ENCODE assay signal across 10 cellular contexts in the genomic region with DNA sequence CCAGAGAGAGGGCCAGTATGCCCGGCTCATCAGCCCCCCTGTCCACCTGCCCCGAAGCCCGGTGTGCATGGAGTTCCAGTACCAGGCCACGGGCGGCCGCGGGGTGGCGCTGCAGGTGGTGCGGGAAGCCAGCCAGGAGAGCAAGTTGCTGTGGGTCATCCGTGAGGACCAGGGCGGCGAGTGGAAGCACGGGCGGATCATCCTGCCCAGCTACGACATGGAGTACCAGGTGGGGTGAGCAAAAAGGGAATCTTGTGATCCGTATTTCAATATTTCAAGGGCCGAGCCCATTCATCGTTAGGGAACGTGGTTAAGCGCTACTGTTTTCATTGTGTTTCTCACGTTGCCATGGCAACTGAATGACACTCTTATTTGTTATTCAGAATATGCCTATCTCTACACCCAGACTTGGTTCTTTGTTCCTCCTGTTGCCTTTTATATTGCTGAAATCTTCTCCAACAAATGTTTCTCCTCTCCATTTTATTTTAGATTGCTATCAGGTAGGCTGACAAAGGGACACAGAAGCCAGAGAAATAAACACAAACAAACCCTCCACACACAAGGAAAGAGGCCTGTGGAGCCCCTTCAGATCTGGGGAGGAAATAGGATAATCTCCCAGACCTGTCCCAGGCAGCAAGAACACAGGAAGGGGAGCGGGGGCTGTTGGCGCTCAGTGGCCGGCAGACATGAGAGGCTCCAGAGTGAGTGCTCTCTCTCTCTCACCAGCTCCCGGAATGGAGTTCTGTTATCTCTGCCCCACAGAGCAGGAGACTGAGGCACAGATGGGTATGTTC.
A peak's percentile ranks its signal among the peaks of the same experiment; 100 is the strongest.
DNase-seq lines count a peak whose midpoint lies in the region; ATAC-seq and TF ChIP-seq lines count a peak whose summit lies in the region.
"Had no signal": no experiment of that assay in that cellular context is flagged by ENCODE, and none has a peak within 500 bp of the region (broad histone marks: within the 10 kb centered on the region; RNA-seq: fewer than 3 reads in every experiment).

No MANE protein-coding gene starts in this region.

- peak; percentile 71 for ATAC-seq in CD4-positive, alpha-beta T cell (ENCODE audit: poor library complexity)
- ATAC-seq in activated T-helper 17 cell treated with anti-CD3 and anti-CD28 coated beads, Interleukin-2, amount 50 U/mL, for 72 hours (replicated peaks) = peak; percentile 37

- no CpG with 5 or more reads among the region's 25 CpGs for WGBS in trophoblast cell (ENCODE audit: extremely low coverage, insufficient coverage, insufficient read length)

- no peaks in the 10 kb centered on the region for H3K9me3 ChIP-seq in CD4-positive, alpha-beta T cell (ENCODE audit: control insufficient read depth, low read length)
- H3K9me3 ChIP-seq in trophoblast cell (ENCODE audit: insufficient read depth, low read depth, low read length) (no peaks in the 10 kb centered on the region), BE2C (no peaks in the 10 kb centered on the region)

- H3K36me3 ChIP-seq in trophoblast cell (ENCODE audit: control insufficient read depth in 1 of 2, insufficient read depth in 2 of 2, low read length in 2 of 2) (peaks cover 5 to 19% of the 10 kb centered on the region in 2 experiments), BE2C (no peaks in the 10 kb centered on the region)

- no peak for TF ChIP-seq CTCF in CD4-positive, alpha-beta T cell (IDR thresholded peaks at IDR 0.05)
- TF ChIP-seq CTCF in glutamatergic neuron (IDR thresholded peaks at IDR 0.05; ENCODE audit: partially characterized antibody, unreplicated experiment) (peak; percentile 86), BE2C (IDR thresholded peaks at IDR 0.05; ENCODE audit: low read depth, low read length) (no peak)

- H3K4me1 ChIP-seq in trophoblast cell (ENCODE audit: control insufficient read depth in 1 of 2, insufficient read depth in 2 of 2, low read length in 2 of 2) (peaks cover 10 to 20% of the 10 kb centered on the region in 2 experiments), BE2C (peaks cover 6% of the 10 kb centered on the region; the same call in 1 of the 2 replicates)

- no peak overlapping the region for H3K9ac ChIP-seq in trophoblast cell (ENCODE audit: low read length)

- H3K4me3 Mint-ChIP-seq in CD4-positive, alpha-beta T cell = no peak overlapping the region
- no peak overlapping the region for H3K4me3 Mint-ChIP-seq in activated T-helper 17 cell treated with anti-CD3 and anti-CD28 coated beads, Interleukin-2, amount 50 U/mL, for 72 hours
- H3K4me3 Mint-ChIP-seq in glutamatergic neuron (ENCODE audit: unreplicated experiment) = peak overlapping the region; percentile 28
- H3K4me3 Mint-ChIP-seq: natural killer cell treated with Interleukin-12 subunit alpha and Interleukin-12 subunit beta and Interleukin-15 and Interleukin-18, amount 100 ng/mL, for 72 hours had no signal

- H3K18ac ChIP-seq in trophoblast cell (ENCODE audit: low read length) = no peak overlapping the region

- no peak overlapping the region for H4K12ac ChIP-seq in trophoblast cell (ENCODE audit: low read depth, low read length)

- H3K36me3 Mint-ChIP-seq in CD4-positive, alpha-beta T cell (ENCODE audit: low read depth) = no peaks in the 10 kb centered on the region
- no peaks in the 10 kb centered on the region for H3K36me3 Mint-ChIP-seq in activated T-helper 17 cell treated with anti-CD3 and anti-CD28 coated beads, Interleukin-2, amount 50 U/mL, for 72 hours (ENCODE audit: low read depth)
- no peaks in the 10 kb centered on the region for H3K36me3 Mint-ChIP-seq in glutamatergic neuron (ENCODE audit: unreplicated experiment)
- H3K36me3 Mint-ChIP-seq: IgD-negative memory B cell; natural killer cell treated with Interleukin-12 subunit alpha and Interleukin-12 subunit beta and Interleukin-15 and Interleukin-18, amount 100 ng/mL, for 72 hours had no signal

- H3K4me3 ChIP-seq in trophoblast cell (ENCODE audit: low read depth, low read length) (no peak overlapping the region), BE2C (ENCODE audit: low read depth, low read length) (no peak overlapping the region)

- peaks cover 3% of the 10 kb centered on the region for H3K4me1 Mint-ChIP-seq in CD4-positive, alpha-beta T cell (ENCODE audit: low read depth)
- H3K4me1 Mint-ChIP-seq in activated T-helper 17 cell treated with anti-CD3 and anti-CD28 coated beads, Interleukin-2, amount 50 U/mL, for 72 hours = no peaks in the 10 kb centered on the region
- peaks cover 54% of the 10 kb centered on the region for H3K4me1 Mint-ChIP-seq in glutamatergic neuron (ENCODE audit: low read depth, unreplicated experiment)

- CTCF ChIA-PET in CD4-positive, alpha-beta T cell (lab: Charles Lee) = no interaction called here

- peaks cover 3% of the 10 kb centered on the region for H3K79me1 ChIP-seq in trophoblast cell (ENCODE audit: low read length)

- no peak overlapping the region for H3K23ac ChIP-seq in trophoblast cell (ENCODE audit: low read length)

- no peak overlapping the region for H4K91ac ChIP-seq in trophoblast cell (ENCODE audit: low read depth, low read length)

- POLR2A ChIA-PET in CD4-positive, alpha-beta T cell (lab: Charles Lee) = no interaction called here

- intact Hi-C loops in CD4-positive, alpha-beta T cell (cut with DNase I, micrococcal nuclease) = no loop called here

- H2AK5ac ChIP-seq in trophoblast cell (ENCODE audit: low read length) = no peak overlapping the region

- H3K79me2 ChIP-seq in trophoblast cell (ENCODE audit: control insufficient read depth, insufficient read depth, low read length, poor library complexity) = no peaks in the 10 kb centered on the region

- peaks cover 12% of the 10 kb centered on the region for H3K27me3 ChIP-seq in CD4-positive, alpha-beta T cell (ENCODE audit: control insufficient read depth, insufficient read depth, low read length)
- H3K27me3 ChIP-seq in trophoblast cell (ENCODE audit: insufficient read depth, low read length) (no peaks in the 10 kb centered on the region), BE2C (no peaks in the 10 kb centered on the region)

- peaks cover 60% of the 10 kb centered on the region for H3K27me3 Mint-ChIP-seq in CD4-positive, alpha-beta T cell
- peaks cover 42% of the 10 kb centered on the region for H3K27me3 Mint-ChIP-seq in activated T-helper 17 cell treated with anti-CD3 and anti-CD28 coated beads, Interleukin-2, amount 50 U/mL, for 72 hours
- peaks cover 7% of the 10 kb centered on the region for H3K27me3 Mint-ChIP-seq in glutamatergic neuron (ENCODE audit: unreplicated experiment)

- H3K9me3 Mint-ChIP-seq in CD4-positive, alpha-beta T cell = no peaks in the 10 kb centered on the region
- H3K9me3 Mint-ChIP-seq in activated T-helper 17 cell treated with anti-CD3 and anti-CD28 coated beads, Interleukin-2, amount 50 U/mL, for 72 hours = no peaks in the 10 kb centered on the region
- peaks cover 5% of the 10 kb centered on the region for H3K9me3 Mint-ChIP-seq in glutamatergic neuron (ENCODE audit: unreplicated experiment)
- H3K9me3 Mint-ChIP-seq: IgD-negative memory B cell; natural killer cell treated with Interleukin-12 subunit alpha and Interleukin-12 subunit beta and Interleukin-15 and Interleukin-18, amount 100 ng/mL, for 72 hours had no signal

- H3K4me2 ChIP-seq in trophoblast cell (ENCODE audit: low read length) = peak overlapping the region; percentile 54

- peak in 2 of 10 experiments; percentile 1 to 16 for DNase-seq in CD4-positive, alpha-beta T cell
- DNase-seq in HPDE6-E6E7 (ENCODE audit: extremely low spot score) = peak; percentile 80
- peak; percentile 91 for DNase-seq in glutamatergic neuron
- peak; percentile 94 to 99 for DNase-seq in trophoblast cell
- no peak for DNase-seq in medulla oblongata (ENCODE audit: extremely low spot score)
- DNase-seq in BE2C = no peak
- no peak for DNase-seq in GF-D8 (lab: John Stamatoyannopoulos, UW)

- H2BK12ac ChIP-seq in trophoblast cell (ENCODE audit: low read length) = no peak overlapping the region

- no peak overlapping the region for H3K27ac ChIP-seq in CD4-positive, alpha-beta T cell (ENCODE audit: low read depth, low read length)
- H3K27ac ChIP-seq in trophoblast cell (ENCODE audit: low read depth, low read length) = no peak overlapping the region

- H4K8ac ChIP-seq in trophoblast cell (ENCODE audit: low read depth, low read length) = no peak overlapping the region

- H2BK120ac ChIP-seq in trophoblast cell (ENCODE audit: insufficient read depth, low read length, poor library complexity) = no peak overlapping the region

- H3K14ac ChIP-seq in trophoblast cell (ENCODE audit: low read length) = no peak overlapping the region

- H2AFZ ChIP-seq in trophoblast cell (ENCODE audit: insufficient read depth, low read length, poor library complexity) = no peak overlapping the region

- H3K4ac ChIP-seq in trophoblast cell (ENCODE audit: low read depth, low read length) = no peak overlapping the region

- no peak overlapping the region for H2BK5ac ChIP-seq in trophoblast cell (ENCODE audit: low read depth, low read length, poor library complexity)

- peak overlapping the region; percentile 26 for H3K27ac Mint-ChIP-seq in CD4-positive, alpha-beta T cell
- H3K27ac Mint-ChIP-seq in activated T-helper 17 cell treated with anti-CD3 and anti-CD28 coated beads, Interleukin-2, amount 50 U/mL, for 72 hours = no peak overlapping the region
- peak overlapping the region; percentile 93 for H3K27ac Mint-ChIP-seq in glutamatergic neuron (ENCODE audit: unreplicated experiment)
- H3K27ac Mint-ChIP-seq: natural killer cell treated with Interleukin-12 subunit alpha and Interleukin-12 subunit beta and Interleukin-15 and Interleukin-18, amount 100 ng/mL, for 72 hours had no signal

Comparison
In these comparisons a context has a peak if more than half of its experiments do, and no peak if none do; other contexts are left out.
1. DNase-seq: peak in HPDE6-E6E7 (single experiment), glutamatergic neuron (single experiment) and trophoblast cell (2 of 2); none in medulla oblongata (single experiment), BE2C (single experiment) and GF-D8 (single experiment).